1 cellular context compared by ENCODE assay signal in genomic region chr20:46013826-46014516, GRCh38.
TF ChIP-seq lines count a peak whose summit lies in the region.

No MANE protein-coding gene starts in this region.

TF ChIP-seq in HEK293, 187 proteins besides CTCF, POLR2A, EP300 and RAD21 (continued from another document and continues in another):
- TF ChIP-seq ZNF280C (tag by site-specific recombination; IDR thresholded peaks at IDR 0.05) (no peak), ZNF701 (tag by site-specific recombination; IDR thresholded peaks at IDR 0.05) (no peak), ZSCAN5A (tag by site-specific recombination; IDR thresholded peaks at IDR 0.05) (peak; percentile 34; the same call in 1 of the 2 replicates), ZNF629 (tag by site-specific recombination; IDR thresholded peaks at IDR 0.05) (peak; percentile 70), ZNF24 (tag by site-specific recombination; IDR thresholded peaks at IDR 0.05) (0 out of 2 replicates have a peak, but pooled peaks have one; percentile 54), ZNF639 (tag by site-specific recombination; IDR thresholded peaks at IDR 0.05) (no peak), GLIS1 (tag by site-specific recombination; IDR thresholded peaks at IDR 0.05) (peak; percentile 58; the same call in 1 of the 2 replicates), ZNF76 (tag by site-specific recombination; IDR thresholded peaks at IDR 0.05; ENCODE audit: borderline replicate concordance, low read depth) (peak; percentile 81), ZBTB8A (tag by site-specific recombination; IDR thresholded peaks at IDR 0.05) (peak; percentile 91), ZNF561 (tag by site-specific recombination; IDR thresholded peaks at IDR 0.05; ENCODE audit: borderline replicate concordance) (peak; percentile 85), FEZF1 (tag by site-specific recombination; IDR thresholded peaks at IDR 0.05) (no peak), ZNF324 (tag by site-specific recombination; IDR thresholded peaks at IDR 0.05) (0 out of 2 replicates have a peak, but pooled peaks have one; percentile 35), ZNF341 (tag by site-specific recombination; IDR thresholded peaks at IDR 0.05; ENCODE audit: low read depth) (peak; percentile 50), SP7 (tag by site-specific recombination; IDR thresholded peaks at IDR 0.05) (peak; percentile 55), ZNF26 (tag by site-specific recombination; IDR thresholded peaks at IDR 0.05) (no peak), BCL11A (tag by site-specific recombination; IDR thresholded peaks at IDR 0.05; ENCODE audit: low read depth) (peak; percentile 44; the same call in 1 of the 2 replicates), ZBTB17 (tag by site-specific recombination; IDR thresholded peaks at IDR 0.05) (peak; percentile 93), ZFP37 (tag by site-specific recombination; IDR thresholded peaks at IDR 0.05) (peak; percentile 77; the same call in 1 of the 2 replicates), SCRT2 (tag by site-specific recombination; IDR thresholded peaks at IDR 0.05) (peak; percentile 11; the same call in 1 of the 2 replicates), ZBTB11 (tag by site-specific recombination; conservative IDR thresholded peaks at IDR 0.05; ENCODE audit: low read depth) (peak; percentile 81), ZNF664 (tag by site-specific recombination; IDR thresholded peaks at IDR 0.05) (no peak), OSR2 (tag by site-specific recombination; IDR thresholded peaks at IDR 0.05) (0 out of 2 replicates have a peak, but pooled peaks have one; percentile 10), ZNF677 (tag by site-specific recombination; IDR thresholded peaks at IDR 0.05) (no peak), SP3 (tag by site-specific recombination; IDR thresholded peaks at IDR 0.05) (peak; percentile 67), SP2 (tag by site-specific recombination; IDR thresholded peaks at IDR 0.05) (peak; percentile 28; the same call in 1 of the 2 replicates), ZBTB20 (tag by site-specific recombination; IDR thresholded peaks at IDR 0.05) (peak; percentile 91), GFI1B (tag by site-specific recombination; IDR thresholded peaks at IDR 0.05) (no peak), ZSCAN30 (tag by site-specific recombination; IDR thresholded peaks at IDR 0.05) (peak; percentile 9; the same call in 1 of the 2 replicates), ZBTB48 (tag by site-specific recombination; IDR thresholded peaks at IDR 0.05) (peak; percentile 70), ZBTB7A (tag by site-specific recombination; IDR thresholded peaks at IDR 0.05; ENCODE audit: low read depth) (0 out of 2 replicates have a peak, but pooled peaks have one; percentile 23), ZNF501 (tag by site-specific recombination; IDR thresholded peaks at IDR 0.05) (0 out of 2 replicates have a peak, but pooled peaks have one; percentile 49), ZFP69B (tag by site-specific recombination; IDR thresholded peaks at IDR 0.05) (peak; percentile 81; the same call in 1 of the 2 replicates), ZNF777 (tag by site-specific recombination; IDR thresholded peaks at IDR 0.05; ENCODE audit: borderline replicate concordance) (peak; percentile 95), ZNF423 (tag by site-specific recombination; IDR thresholded peaks at IDR 0.05) (peak; percentile 40; the same call in 1 of the 2 replicates), IKZF3 (tag by site-specific recombination; IDR thresholded peaks at IDR 0.05) (no peak)
- TF ChIP-seq, protein P1, sequence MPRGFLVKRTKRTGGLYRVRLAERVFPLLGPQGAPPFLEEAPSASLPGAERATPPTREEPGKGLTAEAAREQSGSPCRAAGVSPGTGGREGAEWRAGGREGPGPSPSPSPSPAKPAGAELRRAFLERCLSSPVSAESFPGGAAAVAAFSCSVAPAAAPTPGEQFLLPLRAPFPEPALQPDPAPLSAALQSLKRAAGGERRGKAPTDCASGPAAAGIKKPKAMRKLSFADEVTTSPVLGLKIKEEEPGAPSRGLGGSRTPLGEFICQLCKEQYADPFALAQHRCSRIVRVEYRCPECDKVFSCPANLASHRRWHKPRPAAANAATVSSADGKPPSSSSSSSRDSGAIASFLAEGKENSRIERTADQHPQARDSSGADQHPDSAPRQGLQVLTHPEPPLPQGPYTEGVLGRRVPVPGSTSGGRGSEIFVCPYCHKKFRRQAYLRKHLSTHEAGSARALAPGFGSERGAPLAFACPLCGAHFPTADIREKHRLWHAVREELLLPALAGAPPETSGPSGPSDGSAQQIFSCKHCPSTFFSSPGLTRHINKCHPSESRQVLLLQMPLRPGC (tag by site-specific recombination; IDR thresholded peaks at IDR 0.05) = no peak
- TF ChIP-seq, protein P2, sequence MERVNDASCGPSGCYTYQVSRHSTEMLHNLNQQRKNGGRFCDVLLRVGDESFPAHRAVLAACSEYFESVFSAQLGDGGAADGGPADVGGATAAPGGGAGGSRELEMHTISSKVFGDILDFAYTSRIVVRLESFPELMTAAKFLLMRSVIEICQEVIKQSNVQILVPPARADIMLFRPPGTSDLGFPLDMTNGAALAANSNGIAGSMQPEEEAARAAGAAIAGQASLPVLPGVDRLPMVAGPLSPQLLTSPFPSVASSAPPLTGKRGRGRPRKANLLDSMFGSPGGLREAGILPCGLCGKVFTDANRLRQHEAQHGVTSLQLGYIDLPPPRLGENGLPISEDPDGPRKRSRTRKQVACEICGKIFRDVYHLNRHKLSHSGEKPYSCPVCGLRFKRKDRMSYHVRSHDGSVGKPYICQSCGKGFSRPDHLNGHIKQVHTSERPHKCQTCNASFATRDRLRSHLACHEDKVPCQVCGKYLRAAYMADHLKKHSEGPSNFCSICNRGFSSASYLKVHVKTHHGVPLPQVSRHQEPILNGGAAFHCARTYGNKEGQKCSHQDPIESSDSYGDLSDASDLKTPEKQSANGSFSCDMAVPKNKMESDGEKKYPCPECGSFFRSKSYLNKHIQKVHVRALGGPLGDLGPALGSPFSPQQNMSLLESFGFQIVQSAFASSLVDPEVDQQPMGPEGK (tag by site-specific recombination; IDR thresholded peaks at IDR 0.05) = peak; percentile 89
- TF ChIP-seq, protein P3, sequence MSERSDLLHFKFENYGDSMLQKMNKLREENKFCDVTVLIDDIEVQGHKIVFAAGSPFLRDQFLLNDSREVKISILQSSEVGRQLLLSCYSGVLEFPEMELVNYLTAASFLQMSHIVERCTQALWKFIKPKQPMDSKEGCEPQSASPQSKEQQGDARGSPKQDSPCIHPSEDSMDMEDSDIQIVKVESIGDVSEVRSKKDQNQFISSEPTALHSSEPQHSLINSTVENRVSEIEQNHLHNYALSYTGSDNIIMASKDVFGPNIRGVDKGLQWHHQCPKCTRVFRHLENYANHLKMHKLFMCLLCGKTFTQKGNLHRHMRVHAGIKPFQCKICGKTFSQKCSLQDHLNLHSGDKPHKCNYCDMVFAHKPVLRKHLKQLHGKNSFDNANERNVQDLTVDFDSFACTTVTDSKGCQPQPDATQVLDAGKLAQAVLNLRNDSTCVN (tag by site-specific recombination; optimal IDR thresholded peaks at IDR 0.05) = peak; percentile 80
- TF ChIP-seq, protein P4, sequence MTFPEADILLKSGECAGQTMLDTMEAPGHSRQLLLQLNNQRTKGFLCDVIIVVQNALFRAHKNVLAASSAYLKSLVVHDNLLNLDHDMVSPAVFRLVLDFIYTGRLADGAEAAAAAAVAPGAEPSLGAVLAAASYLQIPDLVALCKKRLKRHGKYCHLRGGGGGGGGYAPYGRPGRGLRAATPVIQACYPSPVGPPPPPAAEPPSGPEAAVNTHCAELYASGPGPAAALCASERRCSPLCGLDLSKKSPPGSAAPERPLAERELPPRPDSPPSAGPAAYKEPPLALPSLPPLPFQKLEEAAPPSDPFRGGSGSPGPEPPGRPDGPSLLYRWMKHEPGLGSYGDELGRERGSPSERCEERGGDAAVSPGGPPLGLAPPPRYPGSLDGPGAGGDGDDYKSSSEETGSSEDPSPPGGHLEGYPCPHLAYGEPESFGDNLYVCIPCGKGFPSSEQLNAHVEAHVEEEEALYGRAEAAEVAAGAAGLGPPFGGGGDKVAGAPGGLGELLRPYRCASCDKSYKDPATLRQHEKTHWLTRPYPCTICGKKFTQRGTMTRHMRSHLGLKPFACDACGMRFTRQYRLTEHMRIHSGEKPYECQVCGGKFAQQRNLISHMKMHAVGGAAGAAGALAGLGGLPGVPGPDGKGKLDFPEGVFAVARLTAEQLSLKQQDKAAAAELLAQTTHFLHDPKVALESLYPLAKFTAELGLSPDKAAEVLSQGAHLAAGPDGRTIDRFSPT (tag by site-specific recombination; IDR thresholded peaks at IDR 0.05) = peak; percentile 73; the same call in 1 of the 2 replicates
- TF ChIP-seq, protein P5, sequence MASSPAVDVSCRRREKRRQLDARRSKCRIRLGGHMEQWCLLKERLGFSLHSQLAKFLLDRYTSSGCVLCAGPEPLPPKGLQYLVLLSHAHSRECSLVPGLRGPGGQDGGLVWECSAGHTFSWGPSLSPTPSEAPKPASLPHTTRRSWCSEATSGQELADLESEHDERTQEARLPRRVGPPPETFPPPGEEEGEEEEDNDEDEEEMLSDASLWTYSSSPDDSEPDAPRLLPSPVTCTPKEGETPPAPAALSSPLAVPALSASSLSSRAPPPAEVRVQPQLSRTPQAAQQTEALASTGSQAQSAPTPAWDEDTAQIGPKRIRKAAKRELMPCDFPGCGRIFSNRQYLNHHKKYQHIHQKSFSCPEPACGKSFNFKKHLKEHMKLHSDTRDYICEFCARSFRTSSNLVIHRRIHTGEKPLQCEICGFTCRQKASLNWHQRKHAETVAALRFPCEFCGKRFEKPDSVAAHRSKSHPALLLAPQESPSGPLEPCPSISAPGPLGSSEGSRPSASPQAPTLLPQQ (tag by site-specific recombination; IDR thresholded peaks at IDR 0.05) = peak; percentile 90
- TF ChIP-seq, protein P6, sequence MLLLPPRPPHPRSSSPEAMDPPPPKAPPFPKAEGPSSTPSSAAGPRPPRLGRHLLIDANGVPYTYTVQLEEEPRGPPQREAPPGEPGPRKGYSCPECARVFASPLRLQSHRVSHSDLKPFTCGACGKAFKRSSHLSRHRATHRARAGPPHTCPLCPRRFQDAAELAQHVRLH (tag by site-specific recombination; IDR thresholded peaks at IDR 0.05) = 0 out of 2 replicates have a peak, but pooled peaks have one; percentile 30
